Comparison of ENCODE assay signal across 24 cellular contexts in genomic region chr7:159201722-159202330, GRCh38. TPM values are rescaled to one million over a fixed set of nuclear protein-coding genes. Genes with fewer than 3 reads are reported as not detected.
"Had no signal": no experiment of that assay in that cellular context is flagged by ENCODE, and none has a peak within 500 bp of the region (broad histone marks: within the 10 kb centered on the region; RNA-seq: fewer than 3 reads in every experiment).

No MANE protein-coding gene starts in this region.

- DNase-seq: cortex of kidney; dorsolateral prefrontal cortex; effector CD8-positive, alpha-beta T cell; esophagus squamous epithelium; foreskin fibroblast; glutamatergic neuron; kidney; left cardiac atrium; left ventricle myocardium inferior; lower lobe of right lung; natural killer cell; nucleus accumbens; pancreas; small intestine; stimulated activated CD4-positive, alpha-beta T cell treated with anti-CD3 and anti-CD28 coated beads, Interleukin-12 subunit alpha, Interleukin-12 subunit beta, amount 100 ng/mL, for 4 hours; stimulated activated naive CD4-positive, alpha-beta T cell treated with Interleukin-2 at 50 U/mL for 16 hours; trophoblast cell had no signal

- ATAC-seq: gastroesophageal sphincter, left cardiac atrium, lower lobe of right lung, natural killer cell, pancreas, right cardiac atrium had no signal

- H3K27ac Mint-ChIP-seq: memory B cell, mesothelial cell of epicardium, progenitor cell of endocrine pancreas had no signal

- H3K36me3 Mint-ChIP-seq: memory B cell, mesothelial cell of epicardium, natural killer cell had no signal

- H3K27me3 Mint-ChIP-seq: progenitor cell of endocrine pancreas had no signal

- H3K9me3 Mint-ChIP-seq: natural killer cell, neural crest cell had no signal

- H3K4me3 Mint-ChIP-seq: memory B cell, mesothelial cell of epicardium, natural killer cell, neural crest cell had no signal

- H3K4me1 Mint-ChIP-seq: mesothelial cell of epicardium had no signal

RNA-seq across cellular contexts. Expression of gene VIPR2, which starts 57.2 kb away (rescaled TPM):
- total RNA-seq: myocyte had no signal
